ENCODE assay signal across 23 cellular contexts in the genomic region with DNA sequence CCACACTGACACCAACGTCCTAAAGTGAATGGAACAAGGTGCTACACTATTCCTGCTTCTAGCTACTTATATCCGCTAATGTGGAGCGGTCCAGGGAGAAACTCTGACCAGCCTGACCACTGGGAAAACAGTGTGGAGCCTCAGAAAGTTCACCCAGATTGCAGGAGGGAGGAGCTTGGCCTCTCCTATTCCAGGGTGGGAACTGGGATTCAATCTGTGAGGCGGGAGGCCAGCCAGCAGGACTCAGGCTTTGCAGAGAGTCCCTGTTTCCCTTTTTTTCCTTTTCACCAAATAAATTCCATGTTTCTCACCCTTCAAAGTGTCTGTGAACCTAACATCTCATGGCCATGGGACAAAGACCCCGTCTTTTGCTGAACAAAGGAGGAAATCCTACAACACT.
DNase-seq lines count a peak whose midpoint lies in the region; ATAC-seq, FAIRE-seq and TF ChIP-seq lines count a peak whose summit lies in the region.
"Had no signal": no experiment of that assay in that cellular context is flagged by ENCODE, and none has a peak within 500 bp of the region (broad histone marks: within the 10 kb centered on the region; RNA-seq: fewer than 3 reads in every experiment).

No MANE protein-coding gene starts in this region.

- peak overlapping the region; percentile 90 for H2BK12ac ChIP-seq in trophoblast cell (ENCODE audit: low read length)

- H4K20me1 ChIP-seq in IMR-90 (ENCODE audit: insufficient read depth, low read length), result no peaks in the 10 kb centered on the region

- DNase-seq in DMS 273 (lab: John Stamatoyannopoulos, UW; ENCODE audit: unreplicated experiment), result peak; percentile 70
- DNase-seq in IMR-90, result no peak
- DNase-seq in left cardiac atrium, result peak; percentile 24
- no peak for DNase-seq in trophoblast cell
- DNase-seq in urothelium cell line (ENCODE audit: low spot score), result no peak
- DNase-seq: BE2C, DMS79, H7, HFFc6, MV-4-11, NCI-H1105 treated with DMSO at 0.1 percent for 48 hours, NCI-H1694, NCI-H2081 treated with DMSO at 0.1 percent for 48 hours, NCI-H2171 treated with DMSO at 0.1 percent for 48 hours, NCI-H526 treated with DMSO at 0.1 percent for 48 hours, OCI-M1, SHP77 treated with DMSO at 0.1 percent for 48 hours, SW 1271 had no signal

- no peak overlapping the region for H2BK15ac ChIP-seq in IMR-90 (ENCODE audit: low read depth, low read length)

- H3K27ac ChIP-seq in IMR-90 (ENCODE audit: insufficient read depth, low read length), result no peak overlapping the region
- no peak overlapping the region for H3K27ac ChIP-seq in trophoblast cell (ENCODE audit: low read depth, low read length)
- H3K27ac ChIP-seq: SK-N-MC had no signal

- H2AK5ac ChIP-seq in IMR-90 (ENCODE audit: low read depth, low read length) (no peak overlapping the region), trophoblast cell (ENCODE audit: low read length) (no peak overlapping the region)

- H3K9me1 ChIP-seq in IMR-90 (ENCODE audit: insufficient read depth, low read length), result no peaks in the 10 kb centered on the region

- H3K4me2 ChIP-seq in IMR-90 (ENCODE audit: low read depth, low read length) (no peak overlapping the region), trophoblast cell (ENCODE audit: low read length) (no peak overlapping the region)

- no peak overlapping the region for H4K91ac ChIP-seq in IMR-90 (ENCODE audit: insufficient read depth, low read depth, low read length)
- H4K91ac ChIP-seq in trophoblast cell (ENCODE audit: low read depth, low read length), result peak overlapping the region; percentile 56

- no peak overlapping the region for H4K8ac ChIP-seq in IMR-90 (ENCODE audit: low read depth in 2 of 2, low read length in 2 of 2)
- no peak overlapping the region for H4K8ac ChIP-seq in trophoblast cell (ENCODE audit: low read depth, low read length)

- H2AFZ ChIP-seq in IMR-90 (replicated peaks; ENCODE audit: low read length, poor library complexity) (peak overlapping the region; percentile 35), trophoblast cell (ENCODE audit: insufficient read depth, low read length, poor library complexity) (no peak overlapping the region)

- no peak overlapping the region for H2AK9ac ChIP-seq in IMR-90 (replicated peaks; ENCODE audit: low read depth, low read length, poor library complexity)

- TF ChIP-seq CTCF in IMR-90 (conservative IDR thresholded peaks at IDR 0.05; ENCODE audit: low read depth, low read length), result no peak

- H3K9me3 ChIP-seq in IMR-90 (ENCODE audit: control insufficient read depth, insufficient read depth, low read length) (no peaks in the 10 kb centered on the region), trophoblast cell (ENCODE audit: insufficient read depth, low read depth, low read length) (no peaks in the 10 kb centered on the region)
- H3K9me3 ChIP-seq: BE2C had no signal

- no peak overlapping the region for H3K4me3 ChIP-seq in IMR-90 (ENCODE audit: insufficient read depth, low read depth, low read length)
- no peak overlapping the region for H3K4me3 ChIP-seq in trophoblast cell (ENCODE audit: low read depth, low read length)
- H3K4me3 ChIP-seq: SK-N-MC had no signal

- intact Hi-C loops in IMR-90 (cut with micrococcal nuclease) (no loop called here), left cardiac atrium (cut with DNase I) (no loop called here)

- no peak for TF ChIP-seq POLR2A in IMR-90 (IDR thresholded peaks at IDR 0.05; ENCODE audit: low read depth, low read length)

- TF ChIP-seq RAD21 in IMR-90 (IDR thresholded peaks at IDR 0.05; ENCODE audit: low read length), result no peak

- no peak overlapping the region for H3K56ac ChIP-seq in IMR-90 (ENCODE audit: extremely low read depth, insufficient read depth, low read length)

- no peaks in the 10 kb centered on the region for H3K79me1 ChIP-seq in IMR-90 (ENCODE audit: low read depth in 1 of 2, low read length in 2 of 2)
- peaks cover 7% of the 10 kb centered on the region for H3K79me1 ChIP-seq in trophoblast cell (ENCODE audit: low read length)

- H2BK5ac ChIP-seq in IMR-90 (ENCODE audit: low read depth, low read length, poor library complexity, severe bottlenecking) (no peak overlapping the region), trophoblast cell (ENCODE audit: low read depth, low read length, poor library complexity) (no peak overlapping the region)

- H3K4ac ChIP-seq in IMR-90 (ENCODE audit: low read depth, low read length) (no peak overlapping the region), trophoblast cell (ENCODE audit: low read depth, low read length) (no peak overlapping the region)

- CTCF ChIA-PET in IMR-90 (lab: Yijun Ruan, JAX), result no interaction called here

- H3K4me1 ChIP-seq in IMR-90 (ENCODE audit: control insufficient read depth, insufficient read depth, low read length) (no peaks in the 10 kb centered on the region), trophoblast cell (ENCODE audit: control insufficient read depth in 1 of 2, insufficient read depth in 2 of 2, low read length in 2 of 2) (peaks cover 0 to 4% of the 10 kb centered on the region in 2 experiments)

- no peak for FAIRE-seq in urothelium cell line (lab: Jason Lieb, UNC)
- FAIRE-seq: A204.1, D721Med had no signal

- in situ Hi-C loops in IMR-90 (cut with MboI; ENCODE audit: low sequenced_read_pairs), result no loop called here

- dilution Hi-C loops in IMR-90 (cut with HindIII; ENCODE audit: low sequenced_read_pairs, unreplicated experiment), result no loop called here

- H3K79me2 ChIP-seq in trophoblast cell (ENCODE audit: control insufficient read depth, insufficient read depth, low read length, poor library complexity), result no peaks in the 10 kb centered on the region

- H3K23ac ChIP-seq in IMR-90 (ENCODE audit: low read depth, low read length) (no peak overlapping the region), trophoblast cell (ENCODE audit: low read length) (no peak overlapping the region)

- H3K18ac ChIP-seq in IMR-90 (ENCODE audit: low read depth, low read length) (no peak overlapping the region), trophoblast cell (ENCODE audit: low read length) (no peak overlapping the region)

- H2BK20ac ChIP-seq in IMR-90 (ENCODE audit: low read depth, low read length), result no peak overlapping the region

- no TSS peak for BruUV-seq in IMR-90 (replicated peaks; lab: Mats Ljungman, UMichigan)

- POLR2A ChIA-PET in IMR-90 (lab: Charles Lee; ENCODE audit: unreplicated experiment), result no interaction called here

- H3K9ac ChIP-seq in IMR-90 (ENCODE audit: low read depth, low read length) (no peak overlapping the region), trophoblast cell (ENCODE audit: low read length) (no peak overlapping the region)

- no peak overlapping the region for H3K14ac ChIP-seq in IMR-90 (replicated peaks; ENCODE audit: low read depth, low read length)
- no peak overlapping the region for H3K14ac ChIP-seq in trophoblast cell (ENCODE audit: low read length)

- ATAC-seq in IMR-90 (ENCODE audit: low read depth), result no peak
- ATAC-seq in left cardiac atrium, result peak; percentile 41 to 74
- ATAC-seq in HG03108 (IDR thresholded peaks at IDR 0.05; ENCODE audit: unreplicated experiment), result no peak
- ATAC-seq in HG03378 (IDR thresholded peaks at IDR 0.05; ENCODE audit: unreplicated experiment), result no peak

- no CpG with 5 or more reads among the region's 5 CpGs for WGBS in IMR-90 (ENCODE audit: extremely low coverage in 2 of 2, insufficient read length in 1 of 2), 2 experiments
- no CpG with 5 or more reads among the region's 5 CpGs for WGBS in trophoblast cell (ENCODE audit: extremely low coverage, insufficient coverage, insufficient read length)

- H2BK120ac ChIP-seq in IMR-90 (ENCODE audit: low read depth, low read length) (no peak overlapping the region), trophoblast cell (ENCODE audit: insufficient read depth, low read length, poor library complexity) (peak overlapping the region; percentile 0)

- no peak overlapping the region for H4K5ac ChIP-seq in IMR-90 (ENCODE audit: low read depth, low read length)

- no peaks in the 10 kb centered on the region for H3K27me3 ChIP-seq in IMR-90 (ENCODE audit: control insufficient read depth, insufficient read depth, low read length)
- H3K27me3 ChIP-seq in trophoblast cell (ENCODE audit: insufficient read depth, low read length), result no peaks in the 10 kb centered on the region
- H3K27me3 ChIP-seq: BE2C had no signal

- no peaks in the 10 kb centered on the region for H3K36me3 ChIP-seq in IMR-90 (ENCODE audit: control insufficient read depth, insufficient read depth, low read length)
- H3K36me3 ChIP-seq in trophoblast cell (ENCODE audit: control insufficient read depth in 1 of 2, insufficient read depth in 2 of 2, low read length in 2 of 2), result no peaks in the 10 kb centered on the region
- H3K36me3 ChIP-seq: BE2C had no signal

- H4K12ac ChIP-seq in trophoblast cell (ENCODE audit: low read depth, low read length), result no peak overlapping the region

TF ChIP-seq in IMR-90, 13 proteins besides CTCF, POLR2A, EP300 and RAD21 (continues in another document):
- TF ChIP-seq FOS (IDR thresholded peaks at IDR 0.05; ENCODE audit: low read depth, low read length) (no peak), RCOR1 (IDR thresholded peaks at IDR 0.05; ENCODE audit: insufficient replicate concordance, low read length) (no peak), RFX5 (IDR thresholded peaks at IDR 0.05; ENCODE audit: low read depth, low read length) (no peak), BHLHE40 (IDR thresholded peaks at IDR 0.05; ENCODE audit: low read depth, low read length) (no peak), CEBPB (IDR thresholded peaks at IDR 0.05; ENCODE audit: low read depth, low read length) (no peak), CHD1 (IDR thresholded peaks at IDR 0.05; ENCODE audit: low read depth, low read length) (no peak), MXI1 (IDR thresholded peaks at IDR 0.05; ENCODE audit: borderline replicate concordance, low read depth, low read length) (no peak), SMC3 (IDR thresholded peaks at IDR 0.05; ENCODE audit: low read depth, low read length) (no peak)
- TF ChIP-seq, protein P1, sequence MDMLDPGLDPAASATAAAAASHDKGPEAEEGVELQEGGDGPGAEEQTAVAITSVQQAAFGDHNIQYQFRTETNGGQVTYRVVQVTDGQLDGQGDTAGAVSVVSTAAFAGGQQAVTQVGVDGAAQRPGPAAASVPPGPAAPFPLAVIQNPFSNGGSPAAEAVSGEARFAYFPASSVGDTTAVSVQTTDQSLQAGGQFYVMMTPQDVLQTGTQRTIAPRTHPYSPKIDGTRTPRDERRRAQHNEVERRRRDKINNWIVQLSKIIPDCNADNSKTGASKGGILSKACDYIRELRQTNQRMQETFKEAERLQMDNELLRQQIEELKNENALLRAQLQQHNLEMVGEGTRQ (IDR thresholded peaks at IDR 0.05; ENCODE audit: low read depth, low read length), result no peak
- TF ChIP-seq, protein P2, sequence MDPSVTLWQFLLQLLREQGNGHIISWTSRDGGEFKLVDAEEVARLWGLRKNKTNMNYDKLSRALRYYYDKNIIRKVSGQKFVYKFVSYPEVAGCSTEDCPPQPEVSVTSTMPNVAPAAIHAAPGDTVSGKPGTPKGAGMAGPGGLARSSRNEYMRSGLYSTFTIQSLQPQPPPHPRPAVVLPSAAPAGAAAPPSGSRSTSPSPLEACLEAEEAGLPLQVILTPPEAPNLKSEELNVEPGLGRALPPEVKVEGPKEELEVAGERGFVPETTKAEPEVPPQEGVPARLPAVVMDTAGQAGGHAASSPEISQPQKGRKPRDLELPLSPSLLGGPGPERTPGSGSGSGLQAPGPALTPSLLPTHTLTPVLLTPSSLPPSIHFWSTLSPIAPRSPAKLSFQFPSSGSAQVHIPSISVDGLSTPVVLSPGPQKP (IDR thresholded peaks at IDR 0.05; ENCODE audit: borderline replicate concordance, low read depth, low read length), result no peak

Comparison
In these comparisons a context has a peak if more than half of its experiments do, and no peak if none do; other contexts are left out.
1. DNase-seq: peak in DMS 273 (single experiment) and left cardiac atrium (single experiment); none in IMR-90 (single experiment), trophoblast cell (0 of 2) and urothelium cell line (single experiment).
2. ATAC-seq: peak in left cardiac atrium (2 of 2); none in IMR-90 (single experiment), HG03108 (single experiment) and HG03378 (single experiment).